In the genomic region with DNA sequence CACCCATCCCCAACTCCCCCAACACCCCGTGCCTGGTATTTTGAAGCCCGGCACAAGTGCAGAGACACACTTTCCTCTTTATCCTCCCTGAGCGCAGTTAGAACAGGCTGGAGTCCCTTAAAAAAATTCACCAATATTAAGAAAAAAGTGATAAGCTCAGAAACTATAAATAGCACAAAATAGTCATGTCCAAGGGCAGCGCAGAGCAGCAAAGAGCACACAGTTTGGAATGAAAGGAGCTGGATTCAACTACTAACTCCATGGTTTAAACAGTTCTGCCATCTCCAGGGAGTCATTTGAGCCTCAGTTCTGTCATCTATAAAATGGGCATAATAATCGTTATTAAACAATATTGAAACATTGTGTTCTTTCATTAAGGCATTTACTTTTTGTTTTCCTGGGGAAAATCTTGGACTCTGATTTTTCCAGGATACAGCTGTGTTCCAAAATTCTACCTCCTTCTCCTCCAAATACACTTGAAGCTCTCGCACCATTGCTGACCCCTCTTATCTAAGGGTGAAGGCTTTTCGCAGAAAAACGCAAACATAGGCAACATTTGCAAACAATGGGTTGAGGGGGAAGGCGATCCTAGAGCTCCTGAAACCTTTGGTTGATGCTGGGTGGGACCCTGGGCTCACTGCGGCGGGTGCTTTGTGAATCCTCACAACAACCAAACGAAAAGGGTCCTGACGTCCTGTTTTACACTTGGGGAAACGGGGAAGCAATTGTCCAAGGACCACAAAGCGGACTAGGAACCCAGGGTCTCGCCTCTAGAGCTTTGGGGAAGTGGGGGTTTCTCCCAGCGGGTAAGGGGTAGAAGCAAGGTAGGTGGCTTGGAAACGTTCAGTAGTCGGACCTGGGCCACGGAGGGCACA, we compare ENCODE assay signal across 11 cellular contexts. TPM values are rescaled to one million over a fixed set of nuclear protein-coding genes. Genes with fewer than 3 reads are reported as not detected.
A peak's percentile ranks its signal among the peaks of the same experiment; 100 is the strongest.
DNase-seq lines count a peak whose midpoint lies in the region; ATAC-seq and TF ChIP-seq lines count a peak whose summit lies in the region.
"Had no signal": no experiment of that assay in that cellular context is flagged by ENCODE, and none has a peak within 500 bp of the region (broad histone marks: within the 10 kb centered on the region; RNA-seq: fewer than 3 reads in every experiment).

No MANE protein-coding gene starts in this region.

- no peak overlapping the region for H2BK15ac ChIP-seq in IMR-90 (ENCODE audit: low read depth, low read length)

- in situ Hi-C loops in IMR-90 (cut with MboI; ENCODE audit: low sequenced_read_pairs): no loop called here

- H3K56ac ChIP-seq in IMR-90 (ENCODE audit: extremely low read depth, insufficient read depth, low read length): no peak overlapping the region

- H3K4me1 Mint-ChIP-seq in dendritic cell treated with granulocyte-macrophage colony-stimulating factor and Interleukin-4, amounts not matched to agents 40 ng/mL and 50 ng/mL, for 4 days (ENCODE audit: low read depth): peaks cover 54% of the 10 kb centered on the region
- peaks cover 11% of the 10 kb centered on the region for H3K4me1 Mint-ChIP-seq in memory B cell

- CTCF ChIA-PET in IMR-90 (lab: Yijun Ruan, JAX): no interaction called here

- WGBS in IMR-90 (ENCODE audit: extremely low coverage in 2 of 2, insufficient read length in 1 of 2), 2 experiments: no CpG with 5 or more reads among the region's 20 CpGs
- 49% methylated on average over 19 to 20 of the region's 20 CpGs for WGBS in body of pancreas, 2 donors

- no peak overlapping the region for H3K9ac ChIP-seq in IMR-90 (ENCODE audit: low read depth, low read length)
- peak overlapping the region in 1 of 5 donors; percentile 6 for H3K9ac ChIP-seq in subcutaneous abdominal adipose tissue (ENCODE audit: low read length in 5 of 5)

- no peak overlapping the region for H2AK5ac ChIP-seq in IMR-90 (ENCODE audit: low read depth, low read length)

- no peaks in the 10 kb centered on the region for H3K36me3 Mint-ChIP-seq in dendritic cell treated with granulocyte-macrophage colony-stimulating factor and Interleukin-4, amounts not matched to agents 40 ng/mL and 50 ng/mL, for 4 days (ENCODE audit: low read depth)
- H3K36me3 Mint-ChIP-seq in memory B cell: peaks cover 3% of the 10 kb centered on the region

- H3K14ac ChIP-seq in IMR-90 (replicated peaks; ENCODE audit: low read depth, low read length): no peak overlapping the region

- intact Hi-C loops in IMR-90 (cut with micrococcal nuclease) (loop anchor here (1.0 kb wide), 1 partner anchor 33 kb away; no protein-coding TSS in a partner anchor), body of pancreas (cut with DNase I) (no loop called here)
- intact Hi-C loops in dendritic cell treated with granulocyte-macrophage colony-stimulating factor and Interleukin-4, amounts not matched to agents 40 ng/mL and 50 ng/mL, for 4 days (cut with micrococcal nuclease): no loop called here

- H4K91ac ChIP-seq in IMR-90 (ENCODE audit: insufficient read depth, low read depth, low read length): no peak overlapping the region

- H3K36me3 ChIP-seq in IMR-90 (ENCODE audit: control insufficient read depth, insufficient read depth, low read length): no peaks in the 10 kb centered on the region
- H3K36me3 ChIP-seq in subcutaneous abdominal adipose tissue (ENCODE audit: control insufficient read depth in 5 of 5, insufficient read depth in 5 of 5, low read length in 5 of 5): no peaks in the 10 kb centered on the region
- H3K36me3 ChIP-seq in body of pancreas (replicated peaks in 1 of 2; ENCODE audit: insufficient read depth in 1 of 2, low read depth in 2 of 2): no peaks in the 10 kb centered on the region

- H3K4me3 ChIP-seq in IMR-90 (ENCODE audit: insufficient read depth, low read depth, low read length) (no peak overlapping the region), subcutaneous abdominal adipose tissue (ENCODE audit: low read depth in 1 of 5, low read length in 5 of 5) (peak overlapping the region in 3 of 5 donors; percentile 38 to 53 (median 42)), body of pancreas (no peak overlapping the region)

- POLR2A ChIA-PET in IMR-90 (lab: Charles Lee; ENCODE audit: unreplicated experiment): interaction anchor here (0.6 kb wide), 1 partner anchor 111 kb away, joined by 3 read pairs; no protein-coding TSS in a partner anchor

- no peak for TF ChIP-seq RAD21 in IMR-90 (IDR thresholded peaks at IDR 0.05; ENCODE audit: low read length)

- H3K4ac ChIP-seq in IMR-90 (ENCODE audit: low read depth, low read length): no peak overlapping the region

- H3K27me3 ChIP-seq in IMR-90 (ENCODE audit: control insufficient read depth, insufficient read depth, low read length) (peaks cover 64% of the 10 kb centered on the region), subcutaneous abdominal adipose tissue (ENCODE audit: control insufficient read depth in 5 of 5, insufficient read depth in 4 of 5, low read length in 5 of 5) (peaks cover 4 to 45% (median 29%) of the 10 kb centered on the region in 5 donors), body of pancreas (no peaks in the 10 kb centered on the region)

- no peak overlapping the region for H4K8ac ChIP-seq in IMR-90 (ENCODE audit: low read depth in 2 of 2, low read length in 2 of 2)

- peak overlapping the region; percentile 37 for H3K4me3 Mint-ChIP-seq in dendritic cell treated with granulocyte-macrophage colony-stimulating factor and Interleukin-4, amounts not matched to agents 40 ng/mL and 50 ng/mL, for 4 days
- peak overlapping the region; percentile 69 for H3K4me3 Mint-ChIP-seq in memory B cell
- H3K4me3 Mint-ChIP-seq: stimulated activated naive CD8-positive, alpha-beta T cell treated with anti-CD3 and anti-CD28 coated beads, Interleukin-15, Interleukin-2, amounts not matched to agents 100 ng/mL and 50 ng/mL, for 24 hours had no signal

- dilution Hi-C loops in IMR-90 (cut with HindIII; ENCODE audit: low sequenced_read_pairs, unreplicated experiment): no loop called here

- no peak overlapping the region for H2AK9ac ChIP-seq in IMR-90 (replicated peaks; ENCODE audit: low read depth, low read length, poor library complexity)

- H2BK5ac ChIP-seq in IMR-90 (ENCODE audit: low read depth, low read length, poor library complexity, severe bottlenecking): no peak overlapping the region

- no peak overlapping the region for H3K27ac Mint-ChIP-seq in dendritic cell treated with granulocyte-macrophage colony-stimulating factor and Interleukin-4, amounts not matched to agents 40 ng/mL and 50 ng/mL, for 4 days
- H3K27ac Mint-ChIP-seq in memory B cell: no peak overlapping the region
- H3K27ac Mint-ChIP-seq: stimulated activated naive CD8-positive, alpha-beta T cell treated with anti-CD3 and anti-CD28 coated beads, Interleukin-15, Interleukin-2, amounts not matched to agents 100 ng/mL and 50 ng/mL, for 24 hours had no signal

- peak overlapping the region; percentile 32 for H2AFZ ChIP-seq in IMR-90 (replicated peaks; ENCODE audit: low read length, poor library complexity)

- TF ChIP-seq CTCF in IMR-90 (conservative IDR thresholded peaks at IDR 0.05; ENCODE audit: low read depth, low read length): no peak
- no peak for TF ChIP-seq CTCF in body of pancreas (IDR thresholded peaks at IDR 0.05)

- H3K79me1 ChIP-seq in IMR-90 (ENCODE audit: low read depth in 1 of 2, low read length in 2 of 2): no peaks in the 10 kb centered on the region

- H3K27ac ChIP-seq in IMR-90 (ENCODE audit: insufficient read depth, low read length) (no peak overlapping the region), subcutaneous abdominal adipose tissue (ENCODE audit: low read depth, low read length) (no peak overlapping the region), body of pancreas (no peak overlapping the region)

- no peak overlapping the region for H3K23ac ChIP-seq in IMR-90 (ENCODE audit: low read depth, low read length)

- H3K27me3 Mint-ChIP-seq in dendritic cell treated with granulocyte-macrophage colony-stimulating factor and Interleukin-4, amounts not matched to agents 40 ng/mL and 50 ng/mL, for 4 days: peaks cover 59% of the 10 kb centered on the region
- H3K27me3 Mint-ChIP-seq in memory B cell: peaks cover 32% of the 10 kb centered on the region

- no peak overlapping the region for H3K4me2 ChIP-seq in IMR-90 (ENCODE audit: low read depth, low read length)

- DNase-seq in IMR-90: no peak
- no peak for DNase-seq in memory B cell (ENCODE audit: low spot score in 2 of 2)
- no peak for DNase-seq in body of pancreas
- no peak for DNase-seq in NCI-H2081 treated with DMSO at 0.1 percent for 48 hours (lab: John Stamatoyannopoulos, UW)
- no peak for DNase-seq in activated gamma-delta T cell treated with Interleukin-2 at 50 U/mL for 16 hours
- no peak for DNase-seq in medulla oblongata (ENCODE audit: extremely low spot score)
- DNase-seq: activated CD4-positive, alpha-beta T cell treated with anti-CD3 and anti-CD28 coated beads for 1 hour; OCI-M1 had no signal

- no peak overlapping the region for H2BK20ac ChIP-seq in IMR-90 (ENCODE audit: low read depth, low read length)

- TF ChIP-seq POLR2A in IMR-90 (IDR thresholded peaks at IDR 0.05; ENCODE audit: low read depth, low read length): no peak
- no peak for TF ChIP-seq POLR2A in body of pancreas (IDR thresholded peaks at IDR 0.05)

- peaks cover 2% of the 10 kb centered on the region; the same call in 1 of the 2 replicates for H3K9me1 ChIP-seq in IMR-90 (ENCODE audit: insufficient read depth, low read length)

- BruUV-seq in IMR-90 (replicated peaks; lab: Mats Ljungman, UMichigan): no TSS peak

- peaks cover 3% of the 10 kb centered on the region; the same call in 1 of the 2 replicates for H3K9me3 ChIP-seq in IMR-90 (ENCODE audit: control insufficient read depth, insufficient read depth, low read length)
- no peaks in the 10 kb centered on the region for H3K9me3 ChIP-seq in subcutaneous abdominal adipose tissue (ENCODE audit: control insufficient read depth in 5 of 5, low read length in 5 of 5)
- no peaks in the 10 kb centered on the region for H3K9me3 ChIP-seq in body of pancreas

- H4K20me1 ChIP-seq in IMR-90 (ENCODE audit: insufficient read depth, low read length): no peaks in the 10 kb centered on the region

- no peak overlapping the region for H3K18ac ChIP-seq in IMR-90 (ENCODE audit: low read depth, low read length)

- ATAC-seq in IMR-90 (ENCODE audit: low read depth) (no peak), memory B cell (ENCODE audit: low read depth) (no peak), body of pancreas (no peak)

- H3K4me1 ChIP-seq in IMR-90 (ENCODE audit: control insufficient read depth, insufficient read depth, low read length) (no peaks in the 10 kb centered on the region; the same call in 1 of the 2 replicates), subcutaneous abdominal adipose tissue (ENCODE audit: control insufficient read depth in 5 of 5, insufficient read depth in 5 of 5, low read length in 5 of 5) (peaks cover 0 to 31% (median 25%) of the 10 kb centered on the region in 5 donors), body of pancreas (peaks cover 28% of the 10 kb centered on the region)

- H4K5ac ChIP-seq in IMR-90 (ENCODE audit: low read depth, low read length): no peak overlapping the region

- H3K9me3 Mint-ChIP-seq in dendritic cell treated with granulocyte-macrophage colony-stimulating factor and Interleukin-4, amounts not matched to agents 40 ng/mL and 50 ng/mL, for 4 days: no peaks in the 10 kb centered on the region
- H3K9me3 Mint-ChIP-seq in memory B cell: no peaks in the 10 kb centered on the region
- H3K9me3 Mint-ChIP-seq: stimulated activated naive CD8-positive, alpha-beta T cell treated with anti-CD3 and anti-CD28 coated beads, Interleukin-15, Interleukin-2, amounts not matched to agents 100 ng/mL and 50 ng/mL, for 24 hours had no signal

- H2BK120ac ChIP-seq in IMR-90 (ENCODE audit: low read depth, low read length): no peak overlapping the region

RNA-seq across cellular contexts. Expression of a gene that starts 41.8 kb away (rescaled TPM):
- total RNA-seq in IMR-90 (2012; rRNA removed) (0.72 and 0.83 TPM in 2 replicates), body of pancreas (10 to 100 TPM in 1 of 2 donors, 1 to 10 TPM in 1; 7.9 to 10.1 TPM)
- polyA plus RNA-seq in IMR-90 (2012; rRNA removed): 2.2 and 2.9 TPM in 2 replicates
- polyA plus RNA-seq in IMR-90 (2012; cell fraction: cytosol; rRNA removed): 1.6 and 3.6 TPM in 2 replicates
- 14.5 and 15.0 TPM in 2 replicates for polyA plus RNA-seq in IMR-90 (2012; cell fraction: nucleus; rRNA removed; ENCODE audit: low replicate concordance)

Comparison
In these comparisons a context has a peak if more than half of its experiments do, and no peak if none do; other contexts are left out.
1. H3K4me3 ChIP-seq: peak in subcutaneous abdominal adipose tissue (3 of 5); none in IMR-90 (single experiment) and body of pancreas (0 of 2).